25 cellular contexts compared by ENCODE assay signal in the genomic region with DNA sequence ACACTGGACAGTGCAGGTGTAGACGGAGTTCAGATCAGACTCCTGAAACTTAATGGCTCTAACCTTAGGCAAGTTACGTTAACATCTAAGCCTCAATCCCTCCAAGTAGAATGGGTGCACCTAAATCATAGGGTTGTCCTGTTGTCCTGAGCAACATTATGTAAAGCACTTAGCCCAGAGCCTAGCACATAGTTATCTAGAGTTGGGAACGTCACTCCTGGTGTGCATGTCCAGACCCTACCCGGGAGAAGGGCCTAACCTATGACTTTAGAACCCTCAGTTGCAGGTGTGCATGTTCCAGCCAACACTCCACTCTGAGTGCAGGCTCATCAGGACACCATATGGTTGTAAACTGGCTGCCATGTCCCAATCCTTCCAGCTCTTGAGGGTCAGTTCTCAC.
"Had no signal": no experiment of that assay in that cellular context is flagged by ENCODE, and none has a peak within 500 bp of the region (broad histone marks: within the 10 kb centered on the region; RNA-seq: fewer than 3 reads in every experiment).

No MANE protein-coding gene starts in this region.

- H3K4me3 ChIP-seq: colonic mucosa, gastrocnemius medialis, right atrium auricular region, thoracic aorta, vagina had no signal

- H3K4me3 Mint-ChIP-seq: mesothelial cell of epicardium, naive B cell, type B pancreatic cell had no signal

- H3K27ac ChIP-seq: colonic mucosa, parathyroid adenoma, right atrium auricular region, thoracic aorta, vagina had no signal

- H3K4me1 ChIP-seq: colonic mucosa, vagina had no signal

- DNase-seq: activated CD4-positive, alpha-beta T cell treated with anti-CD3 and anti-CD28 coated beads for 4 hours; activated CD4-positive, alpha-beta T cell treated with anti-CD3 and anti-CD28 coated beads, Interleukin-2, amount 50 U/mL, for 4 hours; activated CD8-positive, alpha-beta memory T cell treated with anti-CD3 and anti-CD28 coated beads for 24 hours; activated gamma-delta T cell treated with Interleukin-2 at 50 U/mL for 16 hours; activated naive CD4-positive, alpha-beta T cell treated with anti-CD3 and anti-CD28 coated beads, Interleukin-2, amount 50 U/mL, for 16 hours; activated T-cell treated with anti-CD3 and anti-CD28 coated beads, Interleukin-2, amount 50 U/mL, for 1 hour; amniotic stem cell; colonic mucosa; effector memory CD4-positive, alpha-beta T cell; erythroblast; gastrocnemius medialis; glutamatergic neuron; left cardiac atrium; mammary epithelial cell; naive B cell; nucleus accumbens; stimulated activated CD4-positive, alpha-beta T cell treated with anti-CD3 and anti-CD28 coated beads, Interleukin-15, amount 100 ng/mL, for 24 hours; stimulated activated CD4-positive, alpha-beta T cell treated with anti-CD3 and anti-CD28 coated beads, Interleukin-2, amount 100 ng/mL, for 24 hours; stimulated activated naive CD4-positive, alpha-beta T cell treated with Interleukin-2 at 50 U/mL for 16 hours had no signal

- ATAC-seq: gastrocnemius medialis, left cardiac atrium had no signal

- H3K9me3 ChIP-seq: colonic mucosa, gastrocnemius medialis, right atrium auricular region, thoracic aorta, vagina had no signal

- H3K36me3 ChIP-seq: colonic mucosa had no signal

- H3K27me3 ChIP-seq: colonic mucosa, gastrocnemius medialis, right atrium auricular region, vagina had no signal

- H3K27ac Mint-ChIP-seq: mesothelial cell of epicardium, type B pancreatic cell had no signal

- H3K27me3 Mint-ChIP-seq: naive B cell, type B pancreatic cell had no signal

- H3K9me3 Mint-ChIP-seq: mesothelial cell of epicardium, naive B cell, type B pancreatic cell had no signal

- H3K4me1 Mint-ChIP-seq: mesothelial cell of epicardium had no signal
